In genomic region chr3:25782636-25782937, GRCh38 we compare ENCODE assay signal across 8 cellular contexts. TPM values are rescaled to one million over a fixed set of nuclear protein-coding genes. Genes with fewer than 3 reads are reported as not detected.
A peak's percentile ranks its signal among the peaks of the same experiment; 100 is the strongest.
DNase-seq lines count a peak whose midpoint lies in the region; ATAC-seq and TF ChIP-seq lines count a peak whose summit lies in the region.

No MANE protein-coding gene starts in this region.

- DNase-seq in fibroblast of villous mesenchyme (ENCODE audit: low read depth) (no peak), skeletal muscle cell (ENCODE audit: low read depth) (no peak), NCI-H2171 treated with DMSO at 0.1 percent for 48 hours (lab: John Stamatoyannopoulos, UW) (no peak), NCI-H128 (lab: John Stamatoyannopoulos, UW; ENCODE audit: unreplicated experiment) (no peak), NCI-H2227 (lab: John Stamatoyannopoulos, UW; ENCODE audit: unreplicated experiment) (no peak)

- peak overlapping the region; percentile 74 for H3K4me3 ChIP-seq in GM12875 (ENCODE audit: low read depth, low read length)
- peak overlapping the region; percentile 93 for H3K4me3 ChIP-seq in fibroblast of villous mesenchyme (ENCODE audit: low read depth, low read length)
- peak overlapping the region; percentile 60 for H3K4me3 ChIP-seq in skeletal muscle cell (ENCODE audit: low read depth, low read length)

- TF ChIP-seq CTCF in GM12875 (IDR thresholded peaks at IDR 0.05; ENCODE audit: borderline replicate concordance, insufficient read depth, low read depth, low read length) (no peak), VCaP (conservative IDR thresholded peaks at IDR 0.05) (no peak), fibroblast of villous mesenchyme (IDR thresholded peaks at IDR 0.05; ENCODE audit: insufficient read depth, low read depth, low read length) (no peak)

- ATAC-seq in GM21423 (IDR thresholded peaks at IDR 0.05; ENCODE audit: unreplicated experiment) = no peak

- H3K27ac ChIP-seq in VCaP = peak overlapping the region; percentile 87

RNA-seq across cellular contexts. Expression of gene NGLY1, which starts 0.7 kb away (rescaled TPM):
- total RNA-seq in fibroblast of villous mesenchyme = 20.9 and 36.3 TPM in 2 replicates

RNA-seq across cellular contexts. Expression of gene OXSM, which starts 7.3 kb away (rescaled TPM):
- total RNA-seq in fibroblast of villous mesenchyme = 8.2 and 8.4 TPM in 2 replicates
